21 cellular contexts compared by ENCODE assay signal in the genomic region with DNA sequence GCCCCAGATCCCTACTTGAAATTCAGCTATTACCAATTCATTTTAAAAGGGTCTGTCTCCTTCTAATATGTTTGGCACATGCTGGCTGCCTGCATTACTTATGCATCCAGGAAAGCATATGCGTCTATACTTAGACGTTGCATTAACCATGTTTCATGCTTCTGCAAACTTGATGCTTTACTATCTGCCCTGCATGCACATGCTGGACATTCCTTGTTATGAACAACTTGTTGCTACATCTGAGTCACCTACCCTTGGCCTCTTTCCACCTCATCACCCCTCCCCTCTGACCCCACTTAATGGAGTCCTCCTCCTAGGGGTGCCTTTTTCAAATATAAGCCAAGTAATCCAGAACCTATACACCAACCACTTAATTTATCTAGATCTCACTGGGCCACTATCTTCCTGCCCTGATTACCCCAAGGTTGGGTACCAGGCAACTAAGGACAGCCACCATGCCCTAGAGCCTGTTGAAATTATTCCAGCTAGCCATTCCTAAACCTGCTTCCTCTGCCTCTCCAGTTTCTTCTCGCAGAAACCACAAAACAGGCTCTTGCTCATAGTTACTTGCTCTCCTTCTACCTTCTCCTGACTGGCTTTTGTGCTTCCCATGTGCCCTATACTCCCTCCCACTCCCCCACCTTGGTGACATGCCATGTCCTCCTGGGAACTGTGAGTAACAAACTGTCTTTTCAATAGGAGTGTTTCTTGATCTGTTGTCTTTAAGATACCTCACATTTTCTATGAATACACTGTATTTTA.
DNase-seq lines count a peak whose midpoint lies in the region; ATAC-seq, FAIRE-seq and TF ChIP-seq lines count a peak whose summit lies in the region.
"Had no signal": no experiment of that assay in that cellular context is flagged by ENCODE, and none has a peak within 500 bp of the region (broad histone marks: within the 10 kb centered on the region; RNA-seq: fewer than 3 reads in every experiment).

No MANE protein-coding gene starts in this region.

- no peaks in the 10 kb centered on the region for H3F3A ChIP-seq in PC-3 (ENCODE audit: low read length, unreplicated experiment)

- H3K27me3 ChIP-seq in PC-3 (ENCODE audit: low read length) (no peaks in the 10 kb centered on the region), astrocyte (ENCODE audit: insufficient read depth, low read length) (no peaks in the 10 kb centered on the region)
- H3K27me3 ChIP-seq: BE2C had no signal

- H3K79me2 ChIP-seq in PC-3 (ENCODE audit: low read length) (no peaks in the 10 kb centered on the region), astrocyte (ENCODE audit: insufficient read depth, low read length) (no peaks in the 10 kb centered on the region)

- peak; percentile 65 for DNase-seq in HT1080 (ENCODE audit: low read depth)
- peak; percentile 60 for DNase-seq in PC-3
- DNase-seq in astrocyte (ENCODE audit: low read depth): no peak
- peak; percentile 37 for DNase-seq in renal cortical epithelial cell (ENCODE audit: low read depth)
- no peak for DNase-seq in putamen (ENCODE audit: low spot score)
- no peak for DNase-seq in left ventricle myocardium superior
- DNase-seq in activated CD8-positive, alpha-beta T cell treated with anti-CD3 and anti-CD28 coated beads, Interleukin-2, amount 10 ng/mL, durations not matched to agents 7 days and 5 days: no peak
- DNase-seq: ACHN; BE2C; C1 segment of cervical spinal cord; CD4-positive, CD25-positive, alpha-beta regulatory T cell; CD8-positive, alpha-beta memory T cell; COR-L47; DMS 273 treated with DMSO at 0.1 percent for 48 hours; GOT3 had no signal

- H3K4me1 ChIP-seq in PC-3 (ENCODE audit: insufficient read depth, low read length): peaks cover 5% of the 10 kb centered on the region; the same call in 1 of the 2 replicates
- H3K4me1 ChIP-seq in astrocyte (ENCODE audit: insufficient read depth, low read length): no peaks in the 10 kb centered on the region
- H3K4me1 ChIP-seq: BE2C, HAP-1 had no signal

- H3K4me1 Mint-ChIP-seq in astrocyte (ENCODE audit: low read depth, unreplicated experiment): peaks cover 5% of the 10 kb centered on the region
- no peaks in the 10 kb centered on the region for H3K4me1 Mint-ChIP-seq in activated CD8-positive, alpha-beta T cell treated with anti-CD3 and anti-CD28 coated beads, Interleukin-2, amount 10 ng/mL, durations not matched to agents 7 days and 5 days (ENCODE audit: low read depth)
- H3K4me1 Mint-ChIP-seq: CD4-positive, CD25-positive, alpha-beta regulatory T cell; CD8-positive, alpha-beta memory T cell had no signal

- ATAC-seq in PC-3 (peak; percentile 79), left ventricle myocardium superior (no peak), GM19452 (IDR thresholded peaks at IDR 0.05; ENCODE audit: unreplicated experiment) (no peak)
- no peak for ATAC-seq in activated CD8-positive, alpha-beta T cell treated with anti-CD3 and anti-CD28 coated beads, Interleukin-2, amount 10 ng/mL, durations not matched to agents 7 days and 5 days

- H3K4me3 Mint-ChIP-seq in astrocyte (ENCODE audit: unreplicated experiment): peak overlapping the region; percentile 22
- no peak overlapping the region for H3K4me3 Mint-ChIP-seq in activated CD8-positive, alpha-beta T cell treated with anti-CD3 and anti-CD28 coated beads, Interleukin-2, amount 10 ng/mL, durations not matched to agents 7 days and 5 days
- H3K4me3 Mint-ChIP-seq: CD4-positive, CD25-positive, alpha-beta regulatory T cell had no signal

- intact Hi-C loops in PC-3 (cut with micrococcal nuclease): loop anchor here (10.0 kb wide), 1 partner anchor 56 kb away; no protein-coding TSS in a partner anchor
- intact Hi-C loops in left ventricle myocardium superior (cut with micrococcal nuclease): no loop called here

- H3K36me3 Mint-ChIP-seq in astrocyte (ENCODE audit: low read depth, unreplicated experiment): no peaks in the 10 kb centered on the region
- H3K36me3 Mint-ChIP-seq in activated CD8-positive, alpha-beta T cell treated with anti-CD3 and anti-CD28 coated beads, Interleukin-2, amount 10 ng/mL, durations not matched to agents 7 days and 5 days (ENCODE audit: low read depth): no peaks in the 10 kb centered on the region
- H3K36me3 Mint-ChIP-seq: CD4-positive, CD25-positive, alpha-beta regulatory T cell; CD8-positive, alpha-beta memory T cell had no signal

- H3K9ac ChIP-seq in PC-3 (ENCODE audit: low read length) (no peak overlapping the region), astrocyte (ENCODE audit: low read length) (no peak overlapping the region)

- no peaks in the 10 kb centered on the region for H3K9me3 ChIP-seq in PC-3 (ENCODE audit: low read length)
- peaks cover 2% of the 10 kb centered on the region for H3K9me3 ChIP-seq in astrocyte (ENCODE audit: insufficient read depth, low read depth, low read length)
- H3K9me3 ChIP-seq: BE2C, HAP-1 had no signal

- H3K27ac ChIP-seq in PC-3 (ENCODE audit: low read length) (no peak overlapping the region), astrocyte (ENCODE audit: low read depth, low read length) (no peak overlapping the region)

- no peaks in the 10 kb centered on the region for H3K9me3 Mint-ChIP-seq in astrocyte (ENCODE audit: unreplicated experiment)
- H3K9me3 Mint-ChIP-seq in activated CD8-positive, alpha-beta T cell treated with anti-CD3 and anti-CD28 coated beads, Interleukin-2, amount 10 ng/mL, durations not matched to agents 7 days and 5 days (ENCODE audit: insufficient read depth): peaks cover 8% of the 10 kb centered on the region

- H3K27ac Mint-ChIP-seq in astrocyte (ENCODE audit: unreplicated experiment): no peak overlapping the region
- no peak overlapping the region for H3K27ac Mint-ChIP-seq in activated CD8-positive, alpha-beta T cell treated with anti-CD3 and anti-CD28 coated beads, Interleukin-2, amount 10 ng/mL, durations not matched to agents 7 days and 5 days
- H3K27ac Mint-ChIP-seq: CD4-positive, CD25-positive, alpha-beta regulatory T cell; CD8-positive, alpha-beta memory T cell had no signal

- POLR2A ChIA-PET in PC-3 (lab: Charles Lee; ENCODE audit: unreplicated experiment): no interaction called here
- POLR2A ChIA-PET in activated CD8-positive, alpha-beta T cell treated with anti-CD3 and anti-CD28 coated beads, Interleukin-2, amount 10 ng/mL, durations not matched to agents 7 days and 5 days (lab: Charles Lee): no interaction called here

- CTCF ChIA-PET in PC-3 (lab: Charles Lee): no interaction called here
- CTCF ChIA-PET in activated CD8-positive, alpha-beta T cell treated with anti-CD3 and anti-CD28 coated beads, Interleukin-2, amount 10 ng/mL, durations not matched to agents 7 days and 5 days (lab: Charles Lee): no interaction called here

- H3K4me3 ChIP-seq in PC-3 (ENCODE audit: low read length): no peak overlapping the region
- H3K4me3 ChIP-seq in astrocyte (ENCODE audit: insufficient read depth, low read depth, low read length): no peak overlapping the region
- H3K4me3 ChIP-seq: HAP-1 had no signal

- H3K4me2 ChIP-seq in PC-3 (ENCODE audit: low read length) (no peak overlapping the region), astrocyte (ENCODE audit: low read length) (no peak overlapping the region)

- H3K27me3 Mint-ChIP-seq in astrocyte (ENCODE audit: low read depth, unreplicated experiment): no peaks in the 10 kb centered on the region
- H3K27me3 Mint-ChIP-seq in activated CD8-positive, alpha-beta T cell treated with anti-CD3 and anti-CD28 coated beads, Interleukin-2, amount 10 ng/mL, durations not matched to agents 7 days and 5 days (ENCODE audit: low read depth): no peaks in the 10 kb centered on the region
- H3K27me3 Mint-ChIP-seq: CD4-positive, CD25-positive, alpha-beta regulatory T cell; CD8-positive, alpha-beta memory T cell had no signal

- TF ChIP-seq CTCF in PC-3 (conservative IDR thresholded peaks at IDR 0.05; ENCODE audit: low read depth, low read length): no peak
- TF ChIP-seq CTCF in astrocyte (IDR thresholded peaks at IDR 0.05; ENCODE audit: insufficient read depth, low read depth, low read length): no peak

- BruUV-seq in PC-3 (replicated peaks; lab: Mats Ljungman, UMichigan): no TSS peak

- H2AFZ ChIP-seq in PC-3 (ENCODE audit: low read length) (peak overlapping the region; percentile 11; the same call in 1 of the 2 replicates), astrocyte (ENCODE audit: low read depth, low read length) (no peak overlapping the region)

- no peaks in the 10 kb centered on the region for H3K9me2 ChIP-seq in PC-3 (replicated peaks; ENCODE audit: low read length)

- no peak for FAIRE-seq in astrocyte (lab: Jason Lieb, UNC)
- FAIRE-seq: A204.1, G401.6, GM12891, GM19239 had no signal

- no peaks in the 10 kb centered on the region for H4K20me1 ChIP-seq in PC-3 (ENCODE audit: low read length)
- H4K20me1 ChIP-seq in astrocyte (ENCODE audit: insufficient read depth, low read length): no peaks in the 10 kb centered on the region

- no peaks in the 10 kb centered on the region for H3K36me3 ChIP-seq in PC-3 (ENCODE audit: low read depth, low read length)
- H3K36me3 ChIP-seq in astrocyte (ENCODE audit: insufficient read depth, low read length): no peaks in the 10 kb centered on the region
- H3K36me3 ChIP-seq: BE2C, HAP-1 had no signal

Comparison
In these comparisons a context has a peak if more than half of its experiments do, and no peak if none do; other contexts are left out.
1. DNase-seq: peak in HT1080 (single experiment), PC-3 (single experiment) and renal cortical epithelial cell (single experiment); none in astrocyte (single experiment), putamen (single experiment), left ventricle myocardium superior (single experiment) and activated CD8-positive, alpha-beta T cell treated with anti-CD3 and anti-CD28 coated beads, Interleukin-2, amount 10 ng/mL, durations not matched to agents 7 days and 5 days (single experiment).